In genomic region chr11:103619480-103619879, GRCh38 we compare ENCODE assay signal across 10 cellular contexts.
DNase-seq lines count a peak whose midpoint lies in the region; ATAC-seq, FAIRE-seq and TF ChIP-seq lines count a peak whose summit lies in the region.
"Had no signal": no experiment of that assay in that cellular context is flagged by ENCODE, and none has a peak within 500 bp of the region (broad histone marks: within the 10 kb centered on the region; RNA-seq: fewer than 3 reads in every experiment).

No MANE protein-coding gene starts in this region.

- H3K4me3 Mint-ChIP-seq in activated naive CD8-positive, alpha-beta T cell treated with anti-CD3 and anti-CD28 coated beads, Interleukin-2, amount 50 U/mL, for 24 hours = no peak overlapping the region
- H3K4me3 Mint-ChIP-seq: CD4-positive, CD25-positive, alpha-beta regulatory T cell had no signal

- FAIRE-seq in GM12892 (lab: Jason Lieb, UNC) = no peak

- H3K27ac Mint-ChIP-seq in activated naive CD8-positive, alpha-beta T cell treated with anti-CD3 and anti-CD28 coated beads, Interleukin-2, amount 50 U/mL, for 24 hours = no peak overlapping the region
- H3K27ac Mint-ChIP-seq: CD4-positive, CD25-positive, alpha-beta regulatory T cell had no signal

- TF ChIP-seq CTCF in 22Rv1 (IDR thresholded peaks at IDR 0.05) (peak; percentile 53), choroid plexus epithelial cell (conservative IDR thresholded peaks at IDR 0.05; ENCODE audit: low read depth, low read length) (peak; percentile 39)

- peak; percentile 13 for DNase-seq in NCI-H748 treated with DMSO at 0.1 percent for 48 hours (lab: John Stamatoyannopoulos, UW)
- peak; percentile 37 for DNase-seq in choroid plexus epithelial cell (ENCODE audit: low read depth)
- no peak for DNase-seq in GM12892 (ENCODE audit: insufficient read length)
- DNase-seq in activated naive CD8-positive, alpha-beta T cell treated with anti-CD3 and anti-CD28 coated beads, Interleukin-2, amount 50 U/mL, for 24 hours = no peak
- no peak for DNase-seq in AG08396 (ENCODE audit: low spot score)
- no peak for DNase-seq in glomerular visceral epithelial cell (ENCODE audit: extremely low spot score)
- DNase-seq: CD4-positive, CD25-positive, alpha-beta regulatory T cell; left colon had no signal

- H3K9me3 Mint-ChIP-seq in activated naive CD8-positive, alpha-beta T cell treated with anti-CD3 and anti-CD28 coated beads, Interleukin-2, amount 50 U/mL, for 24 hours = no peaks in the 10 kb centered on the region

- H3K4me3 ChIP-seq in choroid plexus epithelial cell (ENCODE audit: low read depth, low read length) = no peak overlapping the region

- no peak overlapping the region for H3K27ac ChIP-seq in 22Rv1

- H3K27me3 Mint-ChIP-seq in activated naive CD8-positive, alpha-beta T cell treated with anti-CD3 and anti-CD28 coated beads, Interleukin-2, amount 50 U/mL, for 24 hours = peaks cover under 1% of the 10 kb centered on the region
- H3K27me3 Mint-ChIP-seq: CD4-positive, CD25-positive, alpha-beta regulatory T cell had no signal

- TF ChIP-seq POLR2A in GM12892 (IDR thresholded peaks at IDR 0.05; ENCODE audit: low read depth, low read length) = no peak

- ATAC-seq in GM19035 (IDR thresholded peaks at IDR 0.05; ENCODE audit: unreplicated experiment) = peak; percentile 43
- ATAC-seq in activated naive CD8-positive, alpha-beta T cell treated with anti-CD3 and anti-CD28 coated beads, Interleukin-2, amount 50 U/mL, for 24 hours = no peak
- ATAC-seq: left colon had no signal

- H3K4me1 Mint-ChIP-seq in activated naive CD8-positive, alpha-beta T cell treated with anti-CD3 and anti-CD28 coated beads, Interleukin-2, amount 50 U/mL, for 24 hours = no peaks in the 10 kb centered on the region
- H3K4me1 Mint-ChIP-seq: CD4-positive, CD25-positive, alpha-beta regulatory T cell had no signal

- no peaks in the 10 kb centered on the region for H3K36me3 Mint-ChIP-seq in activated naive CD8-positive, alpha-beta T cell treated with anti-CD3 and anti-CD28 coated beads, Interleukin-2, amount 50 U/mL, for 24 hours (ENCODE audit: low read depth)
- H3K36me3 Mint-ChIP-seq: CD4-positive, CD25-positive, alpha-beta regulatory T cell had no signal

Comparison
In these comparisons a context has a peak if more than half of its experiments do, and no peak if none do; other contexts are left out.
1. DNase-seq: peak in NCI-H748 treated with DMSO at 0.1 percent for 48 hours (single experiment) and choroid plexus epithelial cell (single experiment); none in GM12892 (single experiment), activated naive CD8-positive, alpha-beta T cell treated with anti-CD3 and anti-CD28 coated beads, Interleukin-2, amount 50 U/mL, for 24 hours (single experiment), AG08396 (single experiment) and glomerular visceral epithelial cell (single experiment).